In the genomic region with DNA sequence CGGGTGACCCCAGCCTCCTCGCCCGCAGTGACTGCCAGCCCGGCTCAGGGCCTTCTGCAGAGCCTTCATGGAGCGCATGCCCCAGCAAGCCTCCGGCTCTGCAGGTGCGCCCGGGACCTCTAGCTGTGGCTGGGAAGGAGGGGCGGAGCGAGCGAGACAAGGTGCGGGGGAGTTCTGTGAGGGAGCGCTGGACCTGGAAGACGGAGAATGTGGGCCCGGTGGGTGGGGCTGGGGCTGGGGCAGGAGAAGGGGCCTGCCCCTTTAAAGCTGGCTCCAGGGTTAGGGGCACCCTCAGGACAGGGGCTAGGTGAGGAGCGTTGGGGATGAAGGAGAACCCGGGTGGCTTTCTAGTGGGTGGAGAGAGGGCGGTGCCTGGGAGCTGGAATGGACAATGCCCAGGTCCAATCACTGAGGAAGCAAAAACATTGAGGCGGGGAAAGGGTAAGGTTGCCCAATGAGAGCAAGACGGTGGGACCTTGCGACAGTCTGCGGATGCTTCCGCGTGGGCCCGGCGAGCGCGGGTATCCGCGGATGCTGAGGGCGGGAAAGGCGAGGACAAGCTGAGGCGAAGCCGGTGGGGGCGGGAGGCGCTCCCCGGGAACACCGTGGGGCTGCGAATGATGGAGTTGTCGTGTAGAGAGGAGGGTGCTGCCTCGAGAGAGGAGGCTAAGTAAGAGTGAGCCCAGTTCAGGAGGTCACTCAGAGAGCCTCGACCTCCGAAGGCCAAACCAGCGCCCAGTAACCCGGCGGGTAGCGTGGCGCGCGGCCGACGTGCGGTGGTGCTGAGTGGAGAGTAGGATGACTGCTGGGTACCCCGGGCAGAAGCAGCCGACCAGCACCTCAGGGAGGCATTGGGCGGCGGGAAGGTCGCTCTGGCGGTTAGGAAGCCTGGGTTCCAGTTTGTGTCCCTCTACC, we compare ENCODE assay signal across 8 cellular contexts. TPM values are rescaled to one million over a fixed set of nuclear protein-coding genes. Genes with fewer than 3 reads are reported as not detected.
DNase-seq lines count a peak whose midpoint lies in the region; ATAC-seq, FAIRE-seq and TF ChIP-seq lines count a peak whose summit lies in the region.

A gene (minus strand): TSS at position 121 of the 915 bp plus-strand sequence. CDS start 43 bp downstream, at position 78.

- in situ Hi-C loops in GM12878 (cut with MboI) = no loop called here

- H3K9me3 ChIP-seq in MG63 = no peaks in the 10 kb centered on the region; the same call in 1 of the 2 replicates
- H3K9me3 ChIP-seq in GM12878 (replicated peaks; ENCODE audit: control insufficient read depth, insufficient read depth, low read length) = no peaks in the 10 kb centered on the region
- H3K9me3 ChIP-seq in vagina = no peaks in the 10 kb centered on the region

- no peak for TF ChIP-seq CTCF in GM12878 (IDR thresholded peaks at IDR 0.05 in 2 of 3, conservative IDR thresholded peaks at IDR 0.05 in 1 of 3; ENCODE audit: control insufficient read depth in 2 of 3, extremely low read depth in 1 of 3, insufficient read depth in 1 of 3, low read depth in 3 of 3, low read length in 3 of 3)
- TF ChIP-seq CTCF in vagina (IDR thresholded peaks at IDR 0.05) = no peak

- RAD21 ChIA-PET in GM12878 (lab: Charles Lee; ENCODE audit: unreplicated experiment) = interaction anchor here (0.7 to 1.3 kb wide), 2 partner anchors 149 to 1296 kb away, joined by 3 read pairs; no protein-coding TSS in a partner anchor

- H3K4me3 ChIP-seq in MG63 (peak within 1 kb of the TSS; percentile 35), GM12878 (peak within 1 kb of the TSS; percentile 71), vagina (peak within 1 kb of the TSS; percentile 59 to 68)

- WGBS in GM12878 (ENCODE audit: insufficient coverage, insufficient replicate concordance, low lambda C conversion rate, missing lambda C conversion rate) = 37% methylated on average over 59 of the region's 59 CpGs

- no peak; the same call in 1 of the 2 replicates for TF ChIP-seq POLR2A in GM12878 (IDR thresholded peaks at IDR 0.05; ENCODE audit: low read depth, low read length)
- TF ChIP-seq POLR2A in vagina (IDR thresholded peaks at IDR 0.05) = no peak

- H3K9me3 Mint-ChIP-seq in T-helper 2 cell treated with Interferon-gamma antibody and Interleukin-4, amounts not matched to agents 5 μg/mL and 100 μg/mL, for 36 hours = peaks cover 4% of the 10 kb centered on the region

- no peak for TF ChIP-seq RAD21 in GM12878 (IDR thresholded peaks at IDR 0.05; ENCODE audit: insufficient read depth, low read depth, low read length)

- ATAC-seq in GM21737 (IDR thresholded peaks at IDR 0.05; ENCODE audit: unreplicated experiment) (peak; percentile 89), GM12878 (peak; percentile 98)

- no peaks in the 10 kb centered on the region for H4K20me1 ChIP-seq in GM12878 (ENCODE audit: control insufficient read depth, insufficient read depth)

- H3K4me3 Mint-ChIP-seq in T-helper 2 cell treated with Interferon-gamma antibody and Interleukin-4, amounts not matched to agents 5 μg/mL and 100 μg/mL, for 36 hours = peak within 1 kb of the TSS; percentile 73

- CTCF ChIA-PET in GM12878 (lab: Yijun Ruan, JAX) = interaction anchor here (0.5 to 0.6 kb wide), 2 partner anchors 24 to 141 kb away, joined by 3 read pairs; no protein-coding TSS in a partner anchor

- no peaks in the 10 kb centered on the region for H3K79me2 ChIP-seq in GM12878 (ENCODE audit: control insufficient read depth, insufficient read depth, low read length)

- intact Hi-C loops in GM12878 (cut with micrococcal nuclease; ENCODE audit: unreplicated experiment) = no loop called here
- intact Hi-C loops in vagina (cut with DNase I) = no loop called here

- no TSS peak for BruUV-seq in GM12878 (replicated peaks; lab: Mats Ljungman, UMichigan)

- H3K36me3 Mint-ChIP-seq in T-helper 2 cell treated with Interferon-gamma antibody and Interleukin-4, amounts not matched to agents 5 μg/mL and 100 μg/mL, for 36 hours (ENCODE audit: low read depth) = peaks cover 4% of the 10 kb centered on the region

- H3K9ac ChIP-seq in GM12878 (ENCODE audit: control insufficient read depth, insufficient read depth, low read length) = peak within 1 kb of the TSS; percentile 41; the same call in 1 of the 2 replicates

- H3K27ac ChIP-seq in GM12878 (ENCODE audit: control insufficient read depth, insufficient read depth) (no peak within 1 kb of the TSS), vagina (peak within 1 kb of the TSS; percentile 12)

- no peaks in the 10 kb centered on the region for H3K36me3 ChIP-seq in MG63
- H3K36me3 ChIP-seq in GM12878 (ENCODE audit: control insufficient read depth in 2 of 2, insufficient read depth in 2 of 2, low read length in 1 of 2) = no peaks in the 10 kb centered on the region
- no peaks in the 10 kb centered on the region for H3K36me3 ChIP-seq in vagina

- POLR2A ChIA-PET in GM12878 (lab: Charles Lee) = interaction anchor here (0.6 kb wide), 1 partner anchor 157 kb away, joined by 4 read pairs; no protein-coding TSS in a partner anchor

- H2AFZ ChIP-seq in GM12878 (ENCODE audit: control insufficient read depth, low read depth, low read length) = peak within 1 kb of the TSS; percentile 59

- H3K4me1 ChIP-seq in GM12878 (ENCODE audit: control insufficient read depth, insufficient read depth, low read length) (peaks cover 4% of the 10 kb centered on the region; the same call in 1 of the 2 replicates), vagina (peaks cover 19% of the 10 kb centered on the region)

- H3K4me1 Mint-ChIP-seq in T-helper 2 cell treated with Interferon-gamma antibody and Interleukin-4, amounts not matched to agents 5 μg/mL and 100 μg/mL, for 36 hours (ENCODE audit: low read depth) = peaks cover 15% of the 10 kb centered on the region

- SMC1A ChIA-PET in GM12878 (lab: Charles Lee; ENCODE audit: uncharacterized antibody, unreplicated experiment) = no interaction called here

- peaks cover 47% of the 10 kb centered on the region for H3K27me3 Mint-ChIP-seq in T-helper 2 cell treated with Interferon-gamma antibody and Interleukin-4, amounts not matched to agents 5 μg/mL and 100 μg/mL, for 36 hours (ENCODE audit: low read depth)

- H3K4me2 ChIP-seq in GM12878 (ENCODE audit: control insufficient read depth, insufficient read depth) = peak within 1 kb of the TSS; percentile 97

- DNase-seq in DMS53 treated with DMSO at 0.1 percent for 48 hours (lab: John Stamatoyannopoulos, UW; ENCODE audit: unreplicated experiment) (peak; percentile 90), MG63 (peak; percentile 44), GM12878 (ENCODE audit: low read depth, low spot score) (peak; percentile 53), hypothalamus (lab: John Stamatoyannopoulos, UW) (peak in 48 of 51 donors; percentile 10 to 90 (median 57)), renal cortical epithelial cell (ENCODE audit: low read depth) (peak; percentile 79), vagina (ENCODE audit: extremely low spot score in 2 of 2) (no peak)
- DNase-seq in T-helper 2 cell treated with Interferon-gamma antibody and Interleukin-4, amounts not matched to agents 5 μg/mL and 100 μg/mL, for 36 hours (ENCODE audit: low spot score) = peak; percentile 61

- H3K27me3 ChIP-seq in MG63 (peaks cover 32% of the 10 kb centered on the region), GM12878 (replicated peaks in 1 of 2; ENCODE audit: control insufficient read depth in 2 of 2, insufficient read depth in 2 of 2, low read length in 1 of 2) (peaks cover 0 to 2% of the 10 kb centered on the region in 2 experiments; a peak in 2 of 4 replicates), vagina (no peaks in the 10 kb centered on the region)

- no peak for TF ChIP-seq EP300 in GM12878 (IDR thresholded peaks at IDR 0.05; ENCODE audit: borderline replicate concordance in 1 of 2, control insufficient read depth in 1 of 2, low read depth in 2 of 2, low read length in 2 of 2)

- FAIRE-seq in GM12878 (lab: Jason Lieb, UNC) = peak; percentile 62

- H3K27ac Mint-ChIP-seq in T-helper 2 cell treated with Interferon-gamma antibody and Interleukin-4, amounts not matched to agents 5 μg/mL and 100 μg/mL, for 36 hours = no peak within 1 kb of the TSS

TF ChIP-seq in GM12878, 131 proteins besides CTCF, POLR2A, EP300 and RAD21 (continues in another document):
- TF ChIP-seq FOS (IDR thresholded peaks at IDR 0.05; ENCODE audit: borderline replicate concordance, extremely low read depth, insufficient read length) = peak; percentile 36
- TF ChIP-seq, protein P1, sequence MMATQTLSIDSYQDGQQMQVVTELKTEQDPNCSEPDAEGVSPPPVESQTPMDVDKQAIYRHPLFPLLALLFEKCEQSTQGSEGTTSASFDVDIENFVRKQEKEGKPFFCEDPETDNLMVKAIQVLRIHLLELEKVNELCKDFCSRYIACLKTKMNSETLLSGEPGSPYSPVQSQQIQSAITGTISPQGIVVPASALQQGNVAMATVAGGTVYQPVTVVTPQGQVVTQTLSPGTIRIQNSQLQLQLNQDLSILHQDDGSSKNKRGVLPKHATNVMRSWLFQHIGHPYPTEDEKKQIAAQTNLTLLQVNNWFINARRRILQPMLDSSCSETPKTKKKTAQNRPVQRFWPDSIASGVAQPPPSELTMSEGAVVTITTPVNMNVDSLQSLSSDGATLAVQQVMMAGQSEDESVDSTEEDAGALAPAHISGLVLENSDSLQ (IDR thresholded peaks at IDR 0.05) = peak; percentile 96

RNA-seq across cellular contexts. Expression of the gene that starts here (rescaled TPM):
- total RNA-seq in MG63 (2014; rRNA removed; shearing (Covaris generic); ENCODE audit: low replicate concordance) = 1.5 TPM in 1 of 2 replicates, not detected in the other
- 5.2 and 6.4 TPM in 2 replicates for total RNA-seq in GM12878 (2013; cell fraction: nucleolus; rRNA removed)
- total RNA-seq in GM12878 (2014; rRNA removed) (4.1 and 4.6 TPM in 2 replicates), GM12878 (2014; rRNA removed; fragmentation: Illumina TruSeq; extraction: Trizol) (3.1 TPM in 2 replicates), GM12878 (2021) (3.4 and 3.7 TPM in 2 replicates), renal cortical epithelial cell (1.4 and 1.6 TPM in 2 replicates), vagina (5.2 TPM)
- 1.6 TPM for polyA plus RNA-seq in GM12878 (2011; ENCODE audit: low read depth)
- polyA plus RNA-seq in GM12878 (2011; rRNA removed) (2.1 and 2.4 TPM in 2 replicates), GM12878 (2014; fragmentation: Illumina TruSeq; extraction: Trizol) (2.6 and 3.1 TPM in 2 replicates), GM12878 (2014; fragmentation: Nextera tagmentation; extraction: Ambion mirVana) (1 to 10 TPM in 1 of 2 experiments, under 1 TPM in 1; 0.64 to 1.4 TPM), GM12878 (2014; rRNA removed) (3.8 and 4.9 TPM in 2 replicates), GM12878 (2016; fragmentation: Nextera tagmentation; extraction: Ambion mirVana) (1 to 10 TPM; 5.2 to 6.4 TPM)
- polyA plus RNA-seq in GM12878 (2011; cell fraction: cytosol; rRNA removed) = 3.1 and 3.8 TPM in 2 replicates
- polyA plus RNA-seq in GM12878 (2011; cell fraction: nucleus; rRNA removed) = 6.5 and 7.2 TPM in 2 replicates
- 2.9 and 3.4 TPM in 2 replicates for polyA plus RNA-seq in GM12878 (2012)
- polyA minus RNA-seq in GM12878 (2011; rRNA and poly(A)+ RNA removed) = 2.0 and 3.3 TPM in 2 replicates
- 0.83 and 2.1 TPM in 2 replicates for polyA minus RNA-seq in GM12878 (2011; cell fraction: cytosol; rRNA and poly(A)+ RNA removed)
- polyA minus RNA-seq in GM12878 (2011; cell fraction: nucleus; rRNA and poly(A)+ RNA removed) = 1.2 and 1.3 TPM in 2 replicates

Comparison
In these comparisons a context has a peak if more than half of its experiments do, and no peak if none do; other contexts are left out.
1. DNase-seq: peak in DMS53 treated with DMSO at 0.1 percent for 48 hours (single experiment), MG63 (single experiment), T-helper 2 cell treated with Interferon-gamma antibody and Interleukin-4, amounts not matched to agents 5 μg/mL and 100 μg/mL, for 36 hours (single experiment), GM12878 (single experiment), hypothalamus (48 of 51) and renal cortical epithelial cell (single experiment); none in vagina (0 of 2).
2. Peak in every context shown above with its lines, with median percentiles within 50 percentile points of each other: H3K4me3 ChIP-seq.